ENCODE assay signal across 19 cellular contexts in genomic region chr16:22381392-22381791, GRCh38.
"Had no signal": no experiment of that assay in that cellular context is flagged by ENCODE, and none has a peak within 500 bp of the region (broad histone marks: within the 10 kb centered on the region; RNA-seq: fewer than 3 reads in every experiment).

No MANE protein-coding gene starts in this region.

- H3K9me3 ChIP-seq: esophagus squamous epithelium, left lung, mucosa of descending colon, neutrophil, stomach, thoracic aorta had no signal

- H3K4me1 ChIP-seq: esophagus squamous epithelium, stomach had no signal

- H3K27ac Mint-ChIP-seq: activated B cell treated with CpG ODN at 0.5 μM for 24 hours, memory B cell, natural killer cell had no signal

- DNase-seq: activated B cell treated with CpG ODN at 0.5 μM for 24 hours; activated CD4-positive, alpha-beta T cell treated with anti-CD3 and anti-CD28 coated beads, Interleukin-2, amount 50 U/mL, for 48 hours; activated CD8-positive, alpha-beta memory T cell treated with anti-CD3 and anti-CD28 coated beads, Interleukin-2, amount 50 U/mL, for 4 hours; activated naive CD4-positive, alpha-beta T cell treated with anti-CD3 and anti-CD28 coated beads, Interleukin-2, amount 50 U/mL, for 16 hours; anterior cingulate cortex; brain microvascular endothelial cell; esophagus squamous epithelium; hippocampal formation; left lung; mucosa of descending colon; natural killer cell; stimulated activated CD4-positive, alpha-beta T cell treated with anti-CD3 and anti-CD28 coated beads, Interleukin-12 subunit alpha, Interleukin-12 subunit beta, amount 100 ng/mL, for 4 hours; stimulated activated CD4-positive, alpha-beta T cell treated with anti-CD3 and anti-CD28 coated beads, Interleukin-2, amount 100 ng/mL, for 24 hours; stomach had no signal

- H3K36me3 ChIP-seq: brain microvascular endothelial cell, left lung, neutrophil, thoracic aorta had no signal

- H3K27me3 ChIP-seq: brain microvascular endothelial cell, esophagus squamous epithelium, left lung, neutrophil, stomach had no signal

- H3K4me1 Mint-ChIP-seq: activated B cell treated with CpG ODN at 0.5 μM for 24 hours; central memory CD8-positive, alpha-beta T cell; memory B cell; natural killer cell had no signal

- H3K27ac ChIP-seq: brain microvascular endothelial cell, coronary artery, esophagus squamous epithelium, neutrophil, stomach, thoracic aorta had no signal

- H3K4me3 ChIP-seq: coronary artery, esophagus squamous epithelium, left lung, mucosa of descending colon, stomach, thoracic aorta had no signal

- H3K9me3 Mint-ChIP-seq: activated B cell treated with CpG ODN at 0.5 μM for 24 hours; central memory CD8-positive, alpha-beta T cell; memory B cell; natural killer cell had no signal

- H3K36me3 Mint-ChIP-seq: memory B cell, natural killer cell had no signal

- ATAC-seq: left lung, mucosa of descending colon, natural killer cell had no signal

- H3K27me3 Mint-ChIP-seq: activated B cell treated with CpG ODN at 0.5 μM for 24 hours; central memory CD8-positive, alpha-beta T cell; memory B cell had no signal

- H3K4me3 Mint-ChIP-seq: activated B cell treated with CpG ODN at 0.5 μM for 24 hours; central memory CD8-positive, alpha-beta T cell; memory B cell; natural killer cell had no signal
